Comparison of ENCODE assay signal across 11 cellular contexts in the genomic region with DNA sequence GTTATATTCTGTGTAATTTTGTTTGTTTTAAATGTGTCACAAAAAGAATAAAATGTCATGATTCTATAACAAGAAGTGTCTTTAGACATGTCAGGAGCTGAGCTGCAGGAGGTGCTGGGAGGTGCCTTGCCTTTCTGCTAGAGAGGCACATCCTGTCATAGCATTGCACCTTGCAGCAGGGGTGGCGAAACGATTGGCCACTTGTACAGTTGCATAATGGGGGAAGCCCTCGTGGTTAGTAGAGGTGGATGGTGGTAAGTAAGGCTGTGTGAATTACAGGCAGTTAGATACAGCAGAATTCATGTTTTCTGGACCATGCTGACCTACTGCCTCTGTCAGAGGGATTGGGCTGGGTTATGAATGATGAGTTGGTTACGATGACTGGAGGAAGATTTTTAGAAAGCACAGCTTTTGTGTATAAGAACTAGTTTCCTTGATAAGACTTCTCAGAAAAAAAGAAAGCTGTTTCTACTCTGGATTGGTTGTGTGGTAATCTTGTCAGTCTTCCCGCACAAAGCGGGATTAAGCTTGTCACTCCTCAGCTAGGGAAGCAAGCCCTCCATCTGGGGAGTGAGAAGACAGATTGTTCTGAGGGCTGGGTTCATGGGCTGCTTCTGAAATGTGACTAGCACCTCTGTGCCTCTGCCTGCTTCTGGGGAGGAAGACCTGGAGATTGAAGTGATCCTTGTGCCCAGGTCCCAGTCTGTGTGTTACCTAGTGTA.
DNase-seq lines count a peak whose midpoint lies in the region; ATAC-seq, FAIRE-seq and TF ChIP-seq lines count a peak whose summit lies in the region.
"Had no signal": no experiment of that assay in that cellular context is flagged by ENCODE, and none has a peak within 500 bp of the region (broad histone marks: within the 10 kb centered on the region; RNA-seq: fewer than 3 reads in every experiment).

No MANE protein-coding gene starts in this region.

- H4K12ac ChIP-seq in trophoblast cell (ENCODE audit: low read depth, low read length) = no peak overlapping the region

- peaks cover 8% of the 10 kb centered on the region for H3K79me2 ChIP-seq in trophoblast cell (ENCODE audit: control insufficient read depth, insufficient read depth, low read length, poor library complexity)
- H3K79me2 ChIP-seq in hepatocyte = peaks cover 99% of the 10 kb centered on the region
- H3K79me2 ChIP-seq in GM23248 (ENCODE audit: insufficient read depth) = peaks cover 100% of the 10 kb centered on the region

- TF ChIP-seq CTCF in hepatocyte (IDR thresholded peaks at IDR 0.05; ENCODE audit: poor library complexity) = no peak

- ATAC-seq in activated naive CD8-positive, alpha-beta T cell treated with anti-CD3 and anti-CD28 coated beads, Interleukin-2, amount 10 ng/mL, durations not matched to agents 7 days and 5 days (ENCODE audit: low read depth) = peak; percentile 99

- peaks cover 27% of the 10 kb centered on the region for H3K4me1 Mint-ChIP-seq in activated naive CD8-positive, alpha-beta T cell treated with anti-CD3 and anti-CD28 coated beads, Interleukin-2, amount 10 ng/mL, durations not matched to agents 7 days and 5 days

- H3K27ac Mint-ChIP-seq in activated naive CD8-positive, alpha-beta T cell treated with anti-CD3 and anti-CD28 coated beads, Interleukin-2, amount 10 ng/mL, durations not matched to agents 7 days and 5 days = peak overlapping the region; percentile 74
- H3K27ac Mint-ChIP-seq: nephron had no signal

- no peak overlapping the region for H3K18ac ChIP-seq in trophoblast cell (ENCODE audit: low read length)

- H3K4me1 ChIP-seq in trophoblast cell (ENCODE audit: control insufficient read depth in 1 of 2, insufficient read depth in 2 of 2, low read length in 2 of 2) = peaks cover 5 to 14% of the 10 kb centered on the region in 2 experiments
- peaks cover 21% of the 10 kb centered on the region for H3K4me1 ChIP-seq in hepatocyte (ENCODE audit: insufficient read depth)
- H3K4me1 ChIP-seq in GM23248 (ENCODE audit: insufficient read depth) = 0 out of 2 replicates have a peak, but pooled peaks cover 2% of the 10 kb centered on the region

- no peak overlapping the region for H3K9ac ChIP-seq in trophoblast cell (ENCODE audit: low read length)
- no peak overlapping the region for H3K9ac ChIP-seq in GM23248

- peak overlapping the region; percentile 48 for H3K4me3 Mint-ChIP-seq in activated naive CD8-positive, alpha-beta T cell treated with anti-CD3 and anti-CD28 coated beads, Interleukin-2, amount 10 ng/mL, durations not matched to agents 7 days and 5 days
- H3K4me3 Mint-ChIP-seq: nephron had no signal

- H4K8ac ChIP-seq in trophoblast cell (ENCODE audit: low read depth, low read length) = no peak overlapping the region

- H3K36me3 ChIP-seq in trophoblast cell (ENCODE audit: control insufficient read depth in 1 of 2, insufficient read depth in 2 of 2, low read length in 2 of 2) (no peaks in the 10 kb centered on the region), hepatocyte (replicated peaks; ENCODE audit: insufficient read depth, low read depth) (no peaks in the 10 kb centered on the region), GM23248 (ENCODE audit: low read depth) (no peaks in the 10 kb centered on the region)

- peak; percentile 76 for FAIRE-seq in GM12892 (lab: Jason Lieb, UNC)

- no peak overlapping the region for H3K4me3 ChIP-seq in trophoblast cell (ENCODE audit: low read depth, low read length)
- H3K4me3 ChIP-seq in hepatocyte = no peak overlapping the region
- no peak overlapping the region for H3K4me3 ChIP-seq in GM23248

- no peaks in the 10 kb centered on the region for H3K79me1 ChIP-seq in trophoblast cell (ENCODE audit: low read length)

- no peak overlapping the region for H2BK120ac ChIP-seq in trophoblast cell (ENCODE audit: insufficient read depth, low read length, poor library complexity)

- H3K27ac ChIP-seq in trophoblast cell (ENCODE audit: low read depth, low read length) = no peak overlapping the region
- no peak overlapping the region for H3K27ac ChIP-seq in hepatocyte
- no peak overlapping the region for H3K27ac ChIP-seq in GM23248
- H3K27ac ChIP-seq: VCaP had no signal

- H3K27me3 Mint-ChIP-seq in activated naive CD8-positive, alpha-beta T cell treated with anti-CD3 and anti-CD28 coated beads, Interleukin-2, amount 10 ng/mL, durations not matched to agents 7 days and 5 days = peaks cover 3% of the 10 kb centered on the region

- H4K91ac ChIP-seq in trophoblast cell (ENCODE audit: low read depth, low read length) = no peak overlapping the region

- H2BK5ac ChIP-seq in trophoblast cell (ENCODE audit: low read depth, low read length, poor library complexity) = no peak overlapping the region

- H2AFZ ChIP-seq in trophoblast cell (ENCODE audit: insufficient read depth, low read length, poor library complexity) = no peak overlapping the region
- no peak overlapping the region for H2AFZ ChIP-seq in hepatocyte
- no peak overlapping the region for H2AFZ ChIP-seq in GM23248

- TF ChIP-seq POLR2A in GM12892 (IDR thresholded peaks at IDR 0.05; ENCODE audit: low read depth, low read length) = no peak

- no CpG with 5 or more reads among the region's 6 CpGs for WGBS in trophoblast cell (ENCODE audit: extremely low coverage, insufficient coverage, insufficient read length)
- 82% methylated on average over 6 of the region's 6 CpGs for WGBS in hepatocyte (ENCODE audit: low lambda C conversion rate, missing lambda C conversion rate)
- WGBS in GM23248 (ENCODE audit: low coverage in 1 of 2, low lambda C conversion rate in 2 of 2, missing lambda C conversion rate in 2 of 2), 2 experiments = 97% methylated on average over 6 of the region's 6 CpGs

- POLR2A ChIA-PET in activated naive CD8-positive, alpha-beta T cell treated with anti-CD3 and anti-CD28 coated beads, Interleukin-2, amount 10 ng/mL, durations not matched to agents 7 days and 5 days (lab: Charles Lee) = no interaction called here

- H2AK5ac ChIP-seq in trophoblast cell (ENCODE audit: low read length) = no peak overlapping the region

- H4K20me1 ChIP-seq in hepatocyte (ENCODE audit: insufficient read depth, poor library complexity, severe bottlenecking) = peaks cover 88% of the 10 kb centered on the region
- peaks cover 20% of the 10 kb centered on the region; the same call in 1 of the 2 replicates for H4K20me1 ChIP-seq in GM23248 (ENCODE audit: insufficient read depth)

- H3K9me2 ChIP-seq in hepatocyte (replicated peaks; ENCODE audit: insufficient read depth) = no peaks in the 10 kb centered on the region
- H3K9me2 ChIP-seq in GM23248 (ENCODE audit: insufficient read depth) = no peaks in the 10 kb centered on the region

- peak overlapping the region; percentile 65 for H3K4ac ChIP-seq in trophoblast cell (ENCODE audit: low read depth, low read length)

- no peak overlapping the region for H3K14ac ChIP-seq in trophoblast cell (ENCODE audit: low read length)

- H3K9me3 Mint-ChIP-seq in activated naive CD8-positive, alpha-beta T cell treated with anti-CD3 and anti-CD28 coated beads, Interleukin-2, amount 10 ng/mL, durations not matched to agents 7 days and 5 days = no peaks in the 10 kb centered on the region
- H3K9me3 Mint-ChIP-seq: nephron had no signal

- H3F3A ChIP-seq in GM23248 (ENCODE audit: insufficient read depth) = peaks cover 4% of the 10 kb centered on the region; the same call in 1 of the 2 replicates

- H3K9me3 ChIP-seq in trophoblast cell (ENCODE audit: insufficient read depth, low read depth, low read length) = no peaks in the 10 kb centered on the region
- no peaks in the 10 kb centered on the region for H3K9me3 ChIP-seq in hepatocyte (ENCODE audit: low read depth)
- no peaks in the 10 kb centered on the region for H3K9me3 ChIP-seq in GM23248 (ENCODE audit: low read depth)

- H3K27me3 ChIP-seq in trophoblast cell (ENCODE audit: insufficient read depth, low read length) (no peaks in the 10 kb centered on the region), hepatocyte (no peaks in the 10 kb centered on the region), GM23248 (replicated peaks; ENCODE audit: insufficient read depth) (no peaks in the 10 kb centered on the region)

- no peak overlapping the region for H2BK12ac ChIP-seq in trophoblast cell (ENCODE audit: low read length)

- no peak overlapping the region for H3K23ac ChIP-seq in trophoblast cell (ENCODE audit: low read length)

- H3K36me3 Mint-ChIP-seq in activated naive CD8-positive, alpha-beta T cell treated with anti-CD3 and anti-CD28 coated beads, Interleukin-2, amount 10 ng/mL, durations not matched to agents 7 days and 5 days = no peaks in the 10 kb centered on the region

- H3K4me2 ChIP-seq in trophoblast cell (ENCODE audit: low read length) (no peak overlapping the region), hepatocyte (no peak overlapping the region), GM23248 (ENCODE audit: unreplicated experiment) (no peak overlapping the region)

- in situ Hi-C loops in GM23248 (cut with MboI) = no loop called here

- no peak for DNase-seq in GM12892 (ENCODE audit: insufficient read length)
- DNase-seq in NCI-H82 (lab: John Stamatoyannopoulos, UW) = peak; percentile 97
- DNase-seq in activated naive CD8-positive, alpha-beta T cell treated with anti-CD3 and anti-CD28 coated beads, Interleukin-2, amount 10 ng/mL, durations not matched to agents 7 days and 5 days = peak; percentile 48
- no peak for DNase-seq in trophoblast cell
- DNase-seq in DMS153 (lab: John Stamatoyannopoulos, UW) = no peak
- no peak for DNase-seq in hepatocyte (ENCODE audit: low spot score)
- DNase-seq in GM23248 = no peak
- DNase-seq in COLO668 (lab: John Stamatoyannopoulos, UW; ENCODE audit: unreplicated experiment) = no peak
- DNase-seq: KG1 had no signal

Comparison
In these comparisons a context has a peak if more than half of its experiments do, and no peak if none do; other contexts are left out.
1. DNase-seq: peak in NCI-H82 (single experiment) and activated naive CD8-positive, alpha-beta T cell treated with anti-CD3 and anti-CD28 coated beads, Interleukin-2, amount 10 ng/mL, durations not matched to agents 7 days and 5 days (single experiment); none in GM12892 (single experiment), trophoblast cell (0 of 2), DMS153 (single experiment), hepatocyte (single experiment), GM23248 (single experiment) and COLO668 (single experiment).